ENCODE assay signal across 8 cellular contexts in the genomic region with DNA sequence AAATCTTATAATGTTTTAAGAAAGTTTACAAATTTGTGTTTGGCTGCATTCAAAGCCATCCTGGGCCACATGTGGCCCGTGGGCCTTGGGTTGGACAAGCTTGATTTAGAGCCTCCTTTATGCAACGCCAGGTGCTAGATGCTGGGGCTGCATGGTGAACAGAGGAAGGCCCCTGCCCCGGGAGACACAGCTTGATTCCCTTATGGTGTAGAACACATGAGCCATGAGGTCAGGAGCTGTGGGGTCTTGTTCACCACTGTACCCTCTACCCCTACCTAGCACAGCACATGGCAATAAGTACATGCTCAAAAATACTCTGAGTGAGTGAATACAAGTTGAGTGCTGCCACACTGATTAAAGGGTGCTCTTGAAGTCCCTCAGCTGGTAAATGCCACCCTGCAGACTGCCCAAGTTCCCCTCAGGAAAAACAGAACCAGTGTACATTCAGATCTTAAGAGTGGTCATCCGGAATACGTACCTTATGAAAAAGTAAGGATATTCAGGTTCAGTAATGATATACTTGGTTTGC.
A peak's percentile ranks its signal among the peaks of the same experiment; 100 is the strongest.
DNase-seq lines count a peak whose midpoint lies in the region; ATAC-seq, FAIRE-seq and TF ChIP-seq lines count a peak whose summit lies in the region.

No MANE protein-coding gene starts in this region.

- peak overlapping the region; percentile 66 for H3K4me2 ChIP-seq in DOHH2 (ENCODE audit: low read length)

- no peak for DNase-seq in activated naive CD8-positive, alpha-beta T cell treated with anti-CD3 and anti-CD28 coated beads for 36 hours
- DNase-seq in nephron progenitor cell (no peak), iPS-NIHi11 (ENCODE audit: low spot score) (no peak), GF-D8 (lab: John Stamatoyannopoulos, UW) (no peak), RCC 7860 (ENCODE audit: low spot score) (no peak)

- H4K20me1 ChIP-seq in DOHH2 (ENCODE audit: control insufficient read depth, insufficient read depth, low read depth, low read length) = no peaks in the 10 kb centered on the region

- no peaks in the 10 kb centered on the region for H3K9me2 ChIP-seq in DOHH2 (replicated peaks; ENCODE audit: control insufficient read depth, low read length)

- no peaks in the 10 kb centered on the region for H3K36me3 ChIP-seq in DOHH2 (ENCODE audit: control insufficient read depth, low read length)

- no peaks in the 10 kb centered on the region for H3K27me3 Mint-ChIP-seq in activated naive CD8-positive, alpha-beta T cell treated with anti-CD3 and anti-CD28 coated beads for 36 hours
- H3K27me3 Mint-ChIP-seq in nephron progenitor cell (ENCODE audit: low read depth, poor library complexity) = peaks cover 9% of the 10 kb centered on the region

- H3K4me3 Mint-ChIP-seq in activated naive CD8-positive, alpha-beta T cell treated with anti-CD3 and anti-CD28 coated beads for 36 hours = peak overlapping the region; percentile 47
- no peak overlapping the region for H3K4me3 Mint-ChIP-seq in nephron progenitor cell

- ATAC-seq in HG02938 (IDR thresholded peaks at IDR 0.05; ENCODE audit: unreplicated experiment) (peak; percentile 8), GM18861 (IDR thresholded peaks at IDR 0.05; ENCODE audit: unreplicated experiment) (no peak)

- peaks cover 42% of the 10 kb centered on the region for H3K4me1 ChIP-seq in DOHH2 (ENCODE audit: control insufficient read depth, low read length)

- peaks cover 15% of the 10 kb centered on the region for H3K36me3 Mint-ChIP-seq in activated naive CD8-positive, alpha-beta T cell treated with anti-CD3 and anti-CD28 coated beads for 36 hours
- peaks cover 5% of the 10 kb centered on the region for H3K36me3 Mint-ChIP-seq in nephron progenitor cell (ENCODE audit: low read depth)

- H3K9me3 ChIP-seq in DOHH2 (ENCODE audit: control insufficient read depth, insufficient read depth, low read length) = no peaks in the 10 kb centered on the region

- H3F3A ChIP-seq in DOHH2 (ENCODE audit: control insufficient read depth, insufficient read depth) = 0 out of 2 replicates have a peak, but pooled peaks cover 2% of the 10 kb centered on the region

- peaks cover 6% of the 10 kb centered on the region for H3K9me3 Mint-ChIP-seq in activated naive CD8-positive, alpha-beta T cell treated with anti-CD3 and anti-CD28 coated beads for 36 hours
- peaks cover 5% of the 10 kb centered on the region for H3K9me3 Mint-ChIP-seq in nephron progenitor cell

- no peaks in the 10 kb centered on the region for H3K27me3 ChIP-seq in DOHH2 (ENCODE audit: control insufficient read depth, low read length)

- peak overlapping the region; percentile 45 for H3K4me3 ChIP-seq in DOHH2 (ENCODE audit: low read length)

- H3K27ac Mint-ChIP-seq in activated naive CD8-positive, alpha-beta T cell treated with anti-CD3 and anti-CD28 coated beads for 36 hours = peak overlapping the region; percentile 90
- peak overlapping the region; percentile 97 for H3K27ac Mint-ChIP-seq in nephron progenitor cell

- no peaks in the 10 kb centered on the region for H3K79me2 ChIP-seq in DOHH2 (ENCODE audit: control insufficient read depth, low read length)

- H3K27ac ChIP-seq in DOHH2 (ENCODE audit: low read depth, low read length) = no peak overlapping the region

- TF ChIP-seq CTCF in DOHH2 (IDR thresholded peaks at IDR 0.05; ENCODE audit: low read depth, low read length, poor library complexity, severe bottlenecking) = no peak
- no peak for TF ChIP-seq CTCF in nephron progenitor cell (IDR thresholded peaks at IDR 0.05)

- peaks cover 51% of the 10 kb centered on the region for H3K4me1 Mint-ChIP-seq in activated naive CD8-positive, alpha-beta T cell treated with anti-CD3 and anti-CD28 coated beads for 36 hours
- H3K4me1 Mint-ChIP-seq in nephron progenitor cell = peaks cover 56% of the 10 kb centered on the region

- FAIRE-seq in RCC 7860 (lab: Jason Lieb, UNC) = no peak
